Comparison of ENCODE assay signal across 8 cellular contexts in the genomic region with DNA sequence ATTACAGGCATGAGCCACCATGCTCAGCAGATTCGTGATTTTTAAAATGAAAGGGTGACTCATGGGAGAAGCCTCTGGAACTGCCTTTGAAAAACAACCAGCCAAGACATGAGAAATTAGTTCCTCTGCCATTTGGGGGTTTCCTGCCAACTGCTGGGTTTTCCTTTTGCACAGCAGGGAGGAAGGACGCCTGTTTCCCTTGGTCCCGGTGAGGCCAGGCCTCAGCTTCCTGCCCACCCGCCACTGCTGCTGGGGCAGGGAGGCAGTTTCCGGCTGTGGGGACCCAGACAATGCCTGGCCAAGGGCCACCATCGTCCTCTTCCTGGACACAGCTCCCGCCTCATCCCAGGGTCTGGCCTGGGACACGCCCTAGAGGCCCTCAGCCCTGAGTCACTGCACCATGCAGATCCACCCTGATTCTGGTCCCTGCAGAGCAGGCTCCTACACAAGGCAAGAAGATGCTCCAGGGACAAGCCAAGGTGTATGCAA. TPM values are rescaled to one million over a fixed set of nuclear protein-coding genes. Genes with fewer than 3 reads are reported as not detected.
A peak's percentile ranks its signal among the peaks of the same experiment; 100 is the strongest.
DNase-seq lines count a peak whose midpoint lies in the region; ATAC-seq and TF ChIP-seq lines count a peak whose summit lies in the region.

No MANE protein-coding gene starts in this region.

- H3K27me3 ChIP-seq in HL-60 (ENCODE audit: insufficient read depth, poor library complexity, severe bottlenecking), result no peaks in the 10 kb centered on the region
- no peaks in the 10 kb centered on the region for H3K27me3 ChIP-seq in esophagus squamous epithelium
- H3K27me3 ChIP-seq in trophoblast cell (ENCODE audit: insufficient read depth, low read length), result no peaks in the 10 kb centered on the region

- H2BK12ac ChIP-seq in trophoblast cell (ENCODE audit: low read length), result no peak overlapping the region

- no peak overlapping the region for H2BK5ac ChIP-seq in trophoblast cell (ENCODE audit: low read depth, low read length, poor library complexity)

- H4K8ac ChIP-seq in trophoblast cell (ENCODE audit: low read depth, low read length), result no peak overlapping the region

- H3K9ac ChIP-seq in trophoblast cell (ENCODE audit: low read length), result no peak overlapping the region

- H3K18ac ChIP-seq in trophoblast cell (ENCODE audit: low read length), result no peak overlapping the region

- peaks cover 51 to 100% (median 87%) of the 10 kb centered on the region in 3 donors for H3K4me1 ChIP-seq in esophagus squamous epithelium
- peaks cover 3 to 11% of the 10 kb centered on the region in 2 experiments for H3K4me1 ChIP-seq in trophoblast cell (ENCODE audit: control insufficient read depth in 1 of 2, insufficient read depth in 2 of 2, low read length in 2 of 2)

- no peak overlapping the region for H2AK5ac ChIP-seq in trophoblast cell (ENCODE audit: low read length)

- TF ChIP-seq CTCF in HL-60 (IDR thresholded peaks at IDR 0.05; ENCODE audit: insufficient read depth, low read length) (no peak), esophagus squamous epithelium (IDR thresholded peaks at IDR 0.05) (peak in 1 of 6 experiments; percentile 10)

- no peak overlapping the region for H4K91ac ChIP-seq in trophoblast cell (ENCODE audit: low read depth, low read length)

- H2AFZ ChIP-seq in trophoblast cell (ENCODE audit: insufficient read depth, low read length, poor library complexity), result no peak overlapping the region

- peaks cover 3% of the 10 kb centered on the region for H3K79me2 ChIP-seq in trophoblast cell (ENCODE audit: control insufficient read depth, insufficient read depth, low read length, poor library complexity)

- H3K79me1 ChIP-seq in trophoblast cell (ENCODE audit: low read length), result peaks cover 4% of the 10 kb centered on the region

- DNase-seq in HL-60 (ENCODE audit: low read depth in 1 of 2, low spot score in 1 of 2), result peak in 1 of 2 experiments; percentile 29
- DNase-seq in T1000 (lab: John Stamatoyannopoulos, UW), result peak; percentile 71
- DNase-seq in esophagus squamous epithelium (lab: John Stamatoyannopoulos, UW), result no peak
- peak; percentile 16 to 67 for DNase-seq in trophoblast cell
- no peak for DNase-seq in HuH-7 (ENCODE audit: low spot score)
- DNase-seq in inferior parietal cortex (ENCODE audit: extremely low spot score), result no peak
- no peak for DNase-seq in NCI-H187 treated with DMSO at 0.1 percent for 48 hours (lab: John Stamatoyannopoulos, UW)

- H3K4me3 ChIP-seq in HL-60 (replicated peaks; ENCODE audit: insufficient read depth, low read length) (no peak overlapping the region), esophagus squamous epithelium (peak overlapping the region in 1 of 4 donors; percentile 42), trophoblast cell (ENCODE audit: low read depth, low read length) (no peak overlapping the region)

- TF ChIP-seq POLR2A in esophagus squamous epithelium (IDR thresholded peaks at IDR 0.05), result no peak

- intact Hi-C loops in esophagus squamous epithelium (cut with DNase I), result no loop called here

- no peak overlapping the region for H3K4ac ChIP-seq in trophoblast cell (ENCODE audit: low read depth, low read length)

- no peak overlapping the region for H3K23ac ChIP-seq in trophoblast cell (ENCODE audit: low read length)

- no peak overlapping the region for H4K12ac ChIP-seq in trophoblast cell (ENCODE audit: low read depth, low read length)

- no peak overlapping the region for H2BK120ac ChIP-seq in trophoblast cell (ENCODE audit: insufficient read depth, low read length, poor library complexity)

- WGBS in esophagus squamous epithelium, 2 donors, result 0% methylated on average over 2 of the region's 8 CpGs; no CpG with 5 or more reads in 1 of the 2 donors
- WGBS in trophoblast cell (ENCODE audit: extremely low coverage, insufficient coverage, insufficient read length), result no CpG with 5 or more reads among the region's 8 CpGs

- H3K27ac ChIP-seq in HL-60 (replicated peaks) (peak overlapping the region; percentile 50), esophagus squamous epithelium (peak overlapping the region; percentile 77 to 96 (median 94)), trophoblast cell (ENCODE audit: low read depth, low read length) (no peak overlapping the region)

- H3K14ac ChIP-seq in trophoblast cell (ENCODE audit: low read length), result no peak overlapping the region

- no peak for ATAC-seq in GM21825 (IDR thresholded peaks at IDR 0.05; ENCODE audit: unreplicated experiment)

- H3K4me2 ChIP-seq in trophoblast cell (ENCODE audit: low read length), result no peak overlapping the region

- H3K36me3 ChIP-seq in esophagus squamous epithelium (peaks cover 18 to 55% (median 21%) of the 10 kb centered on the region in 3 donors), trophoblast cell (ENCODE audit: control insufficient read depth in 1 of 2, insufficient read depth in 2 of 2, low read length in 2 of 2) (peaks cover 38 to 42% of the 10 kb centered on the region in 2 experiments)

- no peaks in the 10 kb centered on the region for H3K9me3 ChIP-seq in esophagus squamous epithelium
- peaks cover 5% of the 10 kb centered on the region for H3K9me3 ChIP-seq in trophoblast cell (ENCODE audit: insufficient read depth, low read depth, low read length)

RNA-seq across cellular contexts. Expression of gene PPM1F, which starts 10.2 kb away (rescaled TPM):
- total RNA-seq in esophagus squamous epithelium, result 10 to 100 TPM; 22.2 to 39.7 (median 25.9) TPM
- 10.9 TPM in 2 replicates for polyA plus RNA-seq in trophoblast cell (2013)

RNA-seq across cellular contexts. Expression of gene TOP3B, which starts 40.1 kb away (rescaled TPM):
- total RNA-seq in esophagus squamous epithelium, result 10 to 100 TPM in 3 of 4 donors, 1 to 10 TPM in 1; 4.6 to 36.6 (median 23.4) TPM
- polyA plus RNA-seq in trophoblast cell (2013), result 21.5 and 22.7 TPM in 2 replicates

Comparison
In these comparisons a context has a peak if more than half of its experiments do, and no peak if none do; other contexts are left out.
1. DNase-seq: peak in T1000 (single experiment) and trophoblast cell (2 of 2); none in esophagus squamous epithelium (single experiment), HuH-7 (single experiment), inferior parietal cortex (single experiment) and NCI-H187 treated with DMSO at 0.1 percent for 48 hours (single experiment).